ENCODE assay signal across 1 cellular context in the genomic region with DNA sequence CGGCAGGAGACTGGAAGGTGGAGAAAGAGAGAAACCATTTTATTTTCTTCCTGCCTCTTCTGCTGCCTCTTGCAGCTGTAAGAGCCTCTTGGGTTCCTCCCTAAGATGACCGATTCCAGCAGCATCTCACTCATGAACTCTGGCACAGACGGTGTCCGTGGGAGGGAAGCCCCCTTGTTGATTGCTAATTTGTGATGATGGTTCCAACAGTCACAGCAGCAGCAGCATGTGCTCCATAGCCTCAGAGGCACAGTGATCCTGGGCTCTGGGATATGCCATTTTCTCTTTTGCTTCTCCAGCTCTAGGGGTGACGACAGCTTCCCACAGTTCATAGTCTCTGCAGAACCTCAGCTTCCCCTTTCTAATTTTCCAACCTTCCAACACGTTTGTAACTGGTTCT.
TF ChIP-seq lines count a peak whose summit lies in the region.

No MANE protein-coding gene starts in this region.

TF ChIP-seq in H1, 55 proteins besides CTCF, POLR2A, EP300 and RAD21 (continued from another document):
- TF ChIP-seq CHD7 (IDR thresholded peaks at IDR 0.05; ENCODE audit: insufficient replicate concordance, low read length): no peak
- no peak for TF ChIP-seq BACH1 (IDR thresholded peaks at IDR 0.05; ENCODE audit: low read length)
- no peak for TF ChIP-seq SIRT6 (IDR thresholded peaks at IDR 0.05; ENCODE audit: low read length)
- TF ChIP-seq TAF1 (IDR thresholded peaks at IDR 0.05; ENCODE audit: low read depth, low read length): no peak
